ENCODE assay signal across 1 cellular context in genomic region chrX:19555236-19555635, GRCh38.
TF ChIP-seq lines count a peak whose summit lies in the region.

No MANE protein-coding gene starts in this region.

TF ChIP-seq in IMR-90, 13 proteins besides CTCF, POLR2A, EP300 and RAD21 (continued from another document):
- TF ChIP-seq ELK1 (IDR thresholded peaks at IDR 0.05; ENCODE audit: borderline replicate concordance, low read depth, low read length), result no peak
- TF ChIP-seq BHLHE40 (IDR thresholded peaks at IDR 0.05; ENCODE audit: low read depth, low read length), result no peak
- TF ChIP-seq, protein P1, sequence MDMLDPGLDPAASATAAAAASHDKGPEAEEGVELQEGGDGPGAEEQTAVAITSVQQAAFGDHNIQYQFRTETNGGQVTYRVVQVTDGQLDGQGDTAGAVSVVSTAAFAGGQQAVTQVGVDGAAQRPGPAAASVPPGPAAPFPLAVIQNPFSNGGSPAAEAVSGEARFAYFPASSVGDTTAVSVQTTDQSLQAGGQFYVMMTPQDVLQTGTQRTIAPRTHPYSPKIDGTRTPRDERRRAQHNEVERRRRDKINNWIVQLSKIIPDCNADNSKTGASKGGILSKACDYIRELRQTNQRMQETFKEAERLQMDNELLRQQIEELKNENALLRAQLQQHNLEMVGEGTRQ (IDR thresholded peaks at IDR 0.05; ENCODE audit: low read depth, low read length), result no peak
- TF ChIP-seq RFX5 (IDR thresholded peaks at IDR 0.05; ENCODE audit: low read depth, low read length), result no peak
- no peak for TF ChIP-seq RCOR1 (IDR thresholded peaks at IDR 0.05; ENCODE audit: insufficient replicate concordance, low read length)
- TF ChIP-seq FOS (IDR thresholded peaks at IDR 0.05; ENCODE audit: low read depth, low read length), result no peak
- TF ChIP-seq MAZ (IDR thresholded peaks at IDR 0.05; ENCODE audit: borderline replicate concordance, low read depth, low read length), result no peak
- TF ChIP-seq CHD1 (IDR thresholded peaks at IDR 0.05; ENCODE audit: low read depth, low read length), result no peak
- no peak for TF ChIP-seq SMC3 (IDR thresholded peaks at IDR 0.05; ENCODE audit: low read depth, low read length)
- TF ChIP-seq MAFK (IDR thresholded peaks at IDR 0.05; ENCODE audit: low read depth, low read length), result no peak
